In the genomic region with DNA sequence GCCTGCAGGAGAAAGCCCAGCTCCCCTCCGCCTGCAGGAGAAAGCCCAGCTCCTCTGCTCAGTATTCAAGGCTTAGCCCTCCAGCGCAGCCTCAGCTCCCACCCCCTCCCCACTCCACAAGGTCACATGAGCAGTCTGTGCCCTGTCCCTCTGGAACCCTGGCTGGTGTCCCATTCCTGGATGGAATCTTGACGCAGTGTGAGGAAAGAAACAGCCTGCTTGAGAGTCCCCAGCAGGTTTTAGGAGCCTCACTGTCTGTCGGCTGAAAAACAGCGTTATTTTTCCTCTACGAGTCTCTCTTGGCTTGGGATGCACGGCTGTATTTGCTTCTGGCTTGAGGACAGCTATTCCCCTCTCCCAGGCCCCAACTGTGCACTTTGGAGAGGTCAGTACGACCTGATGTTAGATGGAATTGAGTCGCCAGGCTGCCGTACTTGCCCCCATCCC, we compare ENCODE assay signal across 2 cellular contexts.
A peak's percentile ranks its signal among the peaks of the same experiment; 100 is the strongest.
TF ChIP-seq lines count a peak whose summit lies in the region.

No MANE protein-coding gene starts in this region.

TF ChIP-seq in liver, 16 proteins besides CTCF, POLR2A, EP300 and RAD21:
- TF ChIP-seq GABPA (IDR thresholded peaks at IDR 0.05 in 1 of 2, conservative IDR thresholded peaks at IDR 0.05 in 1 of 2): no peak
- no peak for TF ChIP-seq FOXA2 (IDR thresholded peaks at IDR 0.05)
- no peak for TF ChIP-seq TAF1 (conservative IDR thresholded peaks at IDR 0.05)
- TF ChIP-seq HNF4G (IDR thresholded peaks at IDR 0.05): no peak
- TF ChIP-seq NR2F2 (IDR thresholded peaks at IDR 0.05): peak; percentile 28
TF ChIP-seq in liver: peak in this region for 1.

TF ChIP-seq in HepG2, 621 proteins besides CTCF, POLR2A, EP300 and RAD21:
- TF ChIP-seq, protein P1, sequence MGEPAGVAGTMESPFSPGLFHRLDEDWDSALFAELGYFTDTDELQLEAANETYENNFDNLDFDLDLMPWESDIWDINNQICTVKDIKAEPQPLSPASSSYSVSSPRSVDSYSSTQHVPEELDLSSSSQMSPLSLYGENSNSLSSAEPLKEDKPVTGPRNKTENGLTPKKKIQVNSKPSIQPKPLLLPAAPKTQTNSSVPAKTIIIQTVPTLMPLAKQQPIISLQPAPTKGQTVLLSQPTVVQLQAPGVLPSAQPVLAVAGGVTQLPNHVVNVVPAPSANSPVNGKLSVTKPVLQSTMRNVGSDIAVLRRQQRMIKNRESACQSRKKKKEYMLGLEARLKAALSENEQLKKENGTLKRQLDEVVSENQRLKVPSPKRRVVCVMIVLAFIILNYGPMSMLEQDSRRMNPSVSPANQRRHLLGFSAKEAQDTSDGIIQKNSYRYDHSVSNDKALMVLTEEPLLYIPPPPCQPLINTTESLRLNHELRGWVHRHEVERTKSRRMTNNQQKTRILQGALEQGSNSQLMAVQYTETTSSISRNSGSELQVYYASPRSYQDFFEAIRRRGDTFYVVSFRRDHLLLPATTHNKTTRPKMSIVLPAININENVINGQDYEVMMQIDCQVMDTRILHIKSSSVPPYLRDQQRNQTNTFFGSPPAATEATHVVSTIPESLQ (CRISPR knock-in tag; conservative IDR thresholded peaks at IDR 0.05): no peak
- TF ChIP-seq, protein P2, sequence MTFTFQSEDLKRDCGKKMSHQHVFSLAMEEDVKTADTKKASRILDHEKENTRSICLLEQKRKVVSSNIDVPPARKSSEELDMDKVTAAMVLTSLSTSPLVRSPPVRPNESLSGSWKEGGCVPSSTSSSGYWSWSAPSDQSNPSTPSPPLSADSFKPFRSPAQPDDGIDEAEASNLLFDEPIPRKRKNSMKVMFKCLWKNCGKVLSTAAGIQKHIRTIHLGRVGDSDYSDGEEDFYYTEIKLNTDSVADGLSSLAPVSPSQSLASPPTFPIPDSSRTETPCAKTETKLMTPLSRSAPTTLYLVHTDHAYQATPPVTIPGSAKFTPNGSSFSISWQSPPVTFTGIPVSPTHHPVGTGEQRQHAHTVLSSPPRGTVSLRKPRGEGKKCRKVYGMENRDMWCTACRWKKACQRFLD (CRISPR knock-in tag; IDR thresholded peaks at IDR 0.05; ENCODE audit: borderline replicate concordance): no peak
- TF ChIP-seq JUND (CRISPR knock-in tag; IDR thresholded peaks at IDR 0.05): no peak
- TF ChIP-seq KMT2B (CRISPR knock-in tag; IDR thresholded peaks at IDR 0.05): no peak
- no peak for TF ChIP-seq ZNF7 (CRISPR knock-in tag; IDR thresholded peaks at IDR 0.05)
- TF ChIP-seq KAT2B (IDR thresholded peaks at IDR 0.05; ENCODE audit: borderline replicate concordance, low read depth, low read length): no peak
- no peak for TF ChIP-seq ZNF225 (CRISPR knock-in tag; IDR thresholded peaks at IDR 0.05)
- TF ChIP-seq, protein P3, sequence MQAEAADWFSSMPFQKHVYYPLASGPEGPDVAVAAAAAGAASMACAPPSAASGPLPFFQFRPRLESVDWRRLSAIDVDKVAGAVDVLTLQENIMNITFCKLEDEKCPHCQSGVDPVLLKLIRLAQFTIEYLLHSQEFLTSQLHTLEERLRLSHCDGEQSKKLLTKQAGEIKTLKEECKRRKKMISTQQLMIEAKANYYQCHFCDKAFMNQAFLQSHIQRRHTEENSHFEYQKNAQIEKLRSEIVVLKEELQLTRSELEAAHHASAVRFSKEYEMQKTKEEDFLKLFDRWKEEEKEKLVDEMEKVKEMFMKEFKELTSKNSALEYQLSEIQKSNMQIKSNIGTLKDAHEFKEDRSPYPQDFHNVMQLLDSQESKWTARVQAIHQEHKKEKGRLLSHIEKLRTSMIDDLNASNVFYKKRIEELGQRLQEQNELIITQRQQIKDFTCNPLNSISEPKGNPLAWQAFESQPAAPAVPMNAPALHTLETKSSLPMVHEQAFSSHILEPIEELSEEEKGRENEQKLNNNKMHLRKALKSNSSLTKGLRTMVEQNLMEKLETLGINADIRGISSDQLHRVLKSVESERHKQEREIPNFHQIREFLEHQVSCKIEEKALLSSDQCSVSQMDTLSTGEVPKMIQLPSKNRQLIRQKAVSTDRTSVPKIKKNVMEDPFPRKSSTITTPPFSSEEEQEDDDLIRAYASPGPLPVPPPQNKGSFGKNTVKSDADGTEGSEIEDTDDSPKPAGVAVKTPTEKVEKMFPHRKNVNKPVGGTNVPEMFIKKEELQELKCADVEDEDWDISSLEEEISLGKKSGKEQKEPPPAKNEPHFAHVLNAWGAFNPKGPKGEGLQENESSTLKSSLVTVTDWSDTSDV (CRISPR knock-in tag; IDR thresholded peaks at IDR 0.05): no peak
- TF ChIP-seq, protein P4, sequence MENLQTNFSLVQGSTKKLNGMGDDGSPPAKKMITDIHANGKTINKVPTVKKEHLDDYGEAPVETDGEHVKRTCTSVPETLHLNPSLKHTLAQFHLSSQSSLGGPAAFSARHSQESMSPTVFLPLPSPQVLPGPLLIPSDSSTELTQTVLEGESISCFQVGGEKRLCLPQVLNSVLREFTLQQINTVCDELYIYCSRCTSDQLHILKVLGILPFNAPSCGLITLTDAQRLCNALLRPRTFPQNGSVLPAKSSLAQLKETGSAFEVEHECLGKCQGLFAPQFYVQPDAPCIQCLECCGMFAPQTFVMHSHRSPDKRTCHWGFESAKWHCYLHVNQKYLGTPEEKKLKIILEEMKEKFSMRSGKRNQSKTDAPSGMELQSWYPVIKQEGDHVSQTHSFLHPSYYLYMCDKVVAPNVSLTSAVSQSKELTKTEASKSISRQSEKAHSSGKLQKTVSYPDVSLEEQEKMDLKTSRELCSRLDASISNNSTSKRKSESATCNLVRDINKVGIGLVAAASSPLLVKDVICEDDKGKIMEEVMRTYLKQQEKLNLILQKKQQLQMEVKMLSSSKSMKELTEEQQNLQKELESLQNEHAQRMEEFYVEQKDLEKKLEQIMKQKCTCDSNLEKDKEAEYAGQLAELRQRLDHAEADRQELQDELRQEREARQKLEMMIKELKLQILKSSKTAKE (CRISPR knock-in tag; IDR thresholded peaks at IDR 0.05; ENCODE audit: borderline replicate concordance): no peak
- TF ChIP-seq MIXL1 (CRISPR knock-in tag; IDR thresholded peaks at IDR 0.05): no peak
- TF ChIP-seq NR2C2 (CRISPR knock-in tag; IDR thresholded peaks at IDR 0.05; ENCODE audit: borderline replicate concordance): no peak
- no peak for TF ChIP-seq MTF2 (CRISPR knock-in tag; IDR thresholded peaks at IDR 0.05; ENCODE audit: borderline replicate concordance)
- no peak for TF ChIP-seq GPN1 (CRISPR knock-in tag; IDR thresholded peaks at IDR 0.05; ENCODE audit: borderline replicate concordance)
- TF ChIP-seq, protein P5, sequence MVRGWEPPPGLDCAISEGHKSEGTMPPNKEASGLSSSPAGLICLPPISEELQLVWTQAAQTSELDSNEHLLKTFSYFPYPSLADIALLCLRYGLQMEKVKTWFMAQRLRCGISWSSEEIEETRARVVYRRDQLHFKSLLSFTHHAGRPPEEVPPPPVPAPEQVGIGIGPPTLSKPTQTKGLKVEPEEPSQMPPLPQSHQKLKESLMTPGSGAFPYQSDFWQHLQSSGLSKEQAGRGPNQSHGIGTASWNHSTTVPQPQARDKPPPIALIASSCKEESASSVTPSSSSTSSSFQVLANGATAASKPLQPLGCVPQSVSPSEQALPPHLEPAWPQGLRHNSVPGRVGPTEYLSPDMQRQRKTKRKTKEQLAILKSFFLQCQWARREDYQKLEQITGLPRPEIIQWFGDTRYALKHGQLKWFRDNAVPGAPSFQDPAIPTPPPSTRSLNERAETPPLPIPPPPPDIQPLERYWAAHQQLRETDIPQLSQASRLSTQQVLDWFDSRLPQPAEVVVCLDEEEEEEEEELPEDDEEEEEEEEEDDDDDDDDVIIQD (CRISPR knock-in tag; IDR thresholded peaks at IDR 0.05; ENCODE audit: low read depth): no peak
- TF ChIP-seq ZSCAN22 (CRISPR knock-in tag; IDR thresholded peaks at IDR 0.05): no peak
- TF ChIP-seq FOXA3 (CRISPR knock-in tag; IDR thresholded peaks at IDR 0.05): no peak
- TF ChIP-seq ZNF703 (CRISPR knock-in tag; IDR thresholded peaks at IDR 0.05; ENCODE audit: borderline replicate concordance): no peak
- TF ChIP-seq RXRA (CRISPR knock-in tag; IDR thresholded peaks at IDR 0.05): no peak
- no peak for TF ChIP-seq FOXK1 (CRISPR knock-in tag; IDR thresholded peaks at IDR 0.05; ENCODE audit: borderline replicate concordance, low read depth)
- no peak for TF ChIP-seq YY1 (IDR thresholded peaks at IDR 0.05; ENCODE audit: insufficient read depth, insufficient replicate concordance, low read depth, low read length)
